In the genomic region with DNA sequence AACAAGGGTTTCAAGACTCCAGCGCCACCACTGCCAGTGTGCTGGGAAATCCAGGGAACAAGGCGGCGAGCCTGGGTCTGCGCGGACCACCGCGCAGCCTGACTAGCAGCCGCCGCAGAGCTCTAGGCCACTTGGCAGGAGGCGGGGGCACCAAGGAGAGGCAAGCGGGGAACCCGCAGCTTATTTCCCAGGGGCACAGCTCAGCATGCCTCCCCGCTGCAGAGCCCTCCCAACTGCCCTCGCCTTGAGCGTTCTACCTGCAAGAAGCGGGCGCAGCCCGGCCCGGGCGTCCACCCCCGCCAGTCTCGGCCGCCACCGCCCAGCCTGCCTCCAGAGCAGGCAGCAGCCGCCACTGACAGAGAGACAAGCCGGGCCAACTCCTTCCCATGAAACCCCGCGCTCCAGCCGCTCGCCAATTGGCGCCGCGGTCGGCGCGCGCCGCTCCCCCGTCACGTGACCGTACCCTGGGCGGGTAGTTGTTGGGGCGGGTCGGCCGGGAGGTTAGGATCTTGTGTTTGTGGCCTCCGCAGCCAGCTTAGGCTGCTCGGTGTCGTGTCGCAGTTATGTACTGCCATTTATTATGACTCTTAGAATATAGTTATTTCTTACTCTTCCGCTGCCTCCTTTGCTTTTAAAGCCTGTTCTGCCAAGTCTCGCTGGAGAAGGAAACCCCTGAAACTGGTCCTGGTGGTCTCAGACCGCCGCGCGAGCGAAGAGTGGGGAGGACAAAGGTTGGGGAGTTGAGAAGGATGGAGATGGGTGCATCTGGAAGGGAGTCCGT, we compare ENCODE assay signal across 1 cellular context.
TF ChIP-seq lines count a peak whose summit lies in the region.

LNPK (minus strand) TSS at position 365 of the 781 bp plus-strand sequence. CDS start 6,683 bp downstream, outside the sequence.

TF ChIP-seq in HepG2, 621 proteins besides CTCF, POLR2A, EP300 and RAD21 (continued from another document and continues in another):
- TF ChIP-seq, protein P1, sequence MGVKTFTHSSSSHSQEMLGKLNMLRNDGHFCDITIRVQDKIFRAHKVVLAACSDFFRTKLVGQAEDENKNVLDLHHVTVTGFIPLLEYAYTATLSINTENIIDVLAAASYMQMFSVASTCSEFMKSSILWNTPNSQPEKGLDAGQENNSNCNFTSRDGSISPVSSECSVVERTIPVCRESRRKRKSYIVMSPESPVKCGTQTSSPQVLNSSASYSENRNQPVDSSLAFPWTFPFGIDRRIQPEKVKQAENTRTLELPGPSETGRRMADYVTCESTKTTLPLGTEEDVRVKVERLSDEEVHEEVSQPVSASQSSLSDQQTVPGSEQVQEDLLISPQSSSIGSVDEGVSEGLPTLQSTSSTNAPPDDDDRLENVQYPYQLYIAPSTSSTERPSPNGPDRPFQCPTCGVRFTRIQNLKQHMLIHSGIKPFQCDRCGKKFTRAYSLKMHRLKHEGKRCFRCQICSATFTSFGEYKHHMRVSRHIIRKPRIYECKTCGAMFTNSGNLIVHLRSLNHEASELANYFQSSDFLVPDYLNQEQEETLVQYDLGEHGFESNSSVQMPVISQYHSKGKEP (CRISPR knock-in tag; IDR thresholded peaks at IDR 0.05) = no peak
- TF ChIP-seq HNRNPUL1 (IDR thresholded peaks at IDR 0.05; ENCODE audit: low read depth, low read length) = peak; percentile 24; the same call in 1 of the 2 replicates
- TF ChIP-seq ERF (CRISPR knock-in tag; IDR thresholded peaks at IDR 0.05) = peak; percentile 74
- TF ChIP-seq, protein P2, sequence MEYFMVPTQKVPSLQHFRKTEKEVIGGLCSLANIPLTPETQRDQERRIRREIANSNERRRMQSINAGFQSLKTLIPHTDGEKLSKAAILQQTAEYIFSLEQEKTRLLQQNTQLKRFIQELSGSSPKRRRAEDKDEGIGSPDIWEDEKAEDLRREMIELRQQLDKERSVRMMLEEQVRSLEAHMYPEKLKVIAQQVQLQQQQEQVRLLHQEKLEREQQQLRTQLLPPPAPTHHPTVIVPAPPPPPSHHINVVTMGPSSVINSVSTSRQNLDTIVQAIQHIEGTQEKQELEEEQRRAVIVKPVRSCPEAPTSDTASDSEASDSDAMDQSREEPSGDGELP (IDR thresholded peaks at IDR 0.05; ENCODE audit: borderline replicate concordance, low read depth) = peak; percentile 62; the same call in 1 of the 2 replicates
- peak; percentile 90 for TF ChIP-seq HNRNPLL (IDR thresholded peaks at IDR 0.05; ENCODE audit: low read depth, low read length, poor library complexity, severe bottlenecking)
- TF ChIP-seq NFKB2 (CRISPR knock-in tag; IDR thresholded peaks at IDR 0.05; ENCODE audit: borderline replicate concordance) = peak; percentile 51; the same call in 1 of the 2 replicates
- 0 out of 2 replicates have a peak, but pooled peaks have one; percentile 21 for TF ChIP-seq MTERF4 (CRISPR knock-in tag; IDR thresholded peaks at IDR 0.05)
- peak; percentile 64; the same call in 1 of the 2 replicates for TF ChIP-seq BORCS8-MEF2B (CRISPR knock-in tag; IDR thresholded peaks at IDR 0.05)
- TF ChIP-seq PPARG (CRISPR knock-in tag; conservative IDR thresholded peaks at IDR 0.05) = peak; percentile 40; the same call in 1 of the 2 replicates
- 0 out of 2 replicates have a peak, but pooled peaks have one; percentile 57 for TF ChIP-seq KLF13 (CRISPR knock-in tag; IDR thresholded peaks at IDR 0.05)
- TF ChIP-seq, protein P3, sequence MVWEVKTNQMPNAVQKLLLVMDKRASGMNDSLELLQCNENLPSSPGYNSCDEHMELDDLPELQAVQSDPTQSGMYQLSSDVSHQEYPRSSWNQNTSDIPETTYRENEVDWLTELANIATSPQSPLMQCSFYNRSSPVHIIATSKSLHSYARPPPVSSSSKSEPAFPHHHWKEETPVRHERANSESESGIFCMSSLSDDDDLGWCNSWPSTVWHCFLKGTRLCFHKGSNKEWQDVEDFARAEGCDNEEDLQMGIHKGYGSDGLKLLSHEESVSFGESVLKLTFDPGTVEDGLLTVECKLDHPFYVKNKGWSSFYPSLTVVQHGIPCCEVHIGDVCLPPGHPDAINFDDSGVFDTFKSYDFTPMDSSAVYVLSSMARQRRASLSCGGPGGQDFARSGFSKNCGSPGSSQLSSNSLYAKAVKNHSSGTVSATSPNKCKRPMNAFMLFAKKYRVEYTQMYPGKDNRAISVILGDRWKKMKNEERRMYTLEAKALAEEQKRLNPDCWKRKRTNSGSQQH (CRISPR knock-in tag; IDR thresholded peaks at IDR 0.05; ENCODE audit: low read depth) = peak; percentile 40
- TF ChIP-seq ZNF34 (CRISPR knock-in tag; IDR thresholded peaks at IDR 0.05; ENCODE audit: borderline replicate concordance) = 0 out of 2 replicates have a peak, but pooled peaks have one; percentile 42
- TF ChIP-seq, protein P4, sequence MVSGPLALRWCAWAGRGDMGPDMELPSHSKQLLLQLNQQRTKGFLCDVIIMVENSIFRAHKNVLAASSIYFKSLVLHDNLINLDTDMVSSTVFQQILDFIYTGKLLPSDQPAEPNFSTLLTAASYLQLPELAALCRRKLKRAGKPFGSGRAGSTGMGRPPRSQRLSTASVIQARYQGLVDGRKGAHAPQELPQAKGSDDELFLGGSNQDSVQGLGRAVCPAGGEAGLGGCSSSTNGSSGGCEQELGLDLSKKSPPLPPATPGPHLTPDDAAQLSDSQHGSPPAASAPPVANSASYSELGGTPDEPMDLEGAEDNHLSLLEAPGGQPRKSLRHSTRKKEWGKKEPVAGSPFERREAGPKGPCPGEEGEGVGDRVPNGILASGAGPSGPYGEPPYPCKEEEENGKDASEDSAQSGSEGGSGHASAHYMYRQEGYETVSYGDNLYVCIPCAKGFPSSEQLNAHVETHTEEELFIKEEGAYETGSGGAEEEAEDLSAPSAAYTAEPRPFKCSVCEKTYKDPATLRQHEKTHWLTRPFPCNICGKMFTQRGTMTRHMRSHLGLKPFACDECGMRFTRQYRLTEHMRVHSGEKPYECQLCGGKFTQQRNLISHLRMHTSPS (CRISPR knock-in tag; IDR thresholded peaks at IDR 0.05; ENCODE audit: low read depth) = peak; percentile 28; the same call in 1 of the 2 replicates
- TF ChIP-seq, protein P5, sequence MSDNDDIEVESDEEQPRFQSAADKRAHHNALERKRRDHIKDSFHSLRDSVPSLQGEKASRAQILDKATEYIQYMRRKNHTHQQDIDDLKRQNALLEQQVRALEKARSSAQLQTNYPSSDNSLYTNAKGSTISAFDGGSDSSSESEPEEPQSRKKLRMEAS (IDR thresholded peaks at IDR 0.05) = peak; percentile 91
- TF ChIP-seq REL (CRISPR knock-in tag; conservative IDR thresholded peaks at IDR 0.05) = peak; percentile 75; the same call in 1 of the 2 replicates
- TF ChIP-seq, protein P6, sequence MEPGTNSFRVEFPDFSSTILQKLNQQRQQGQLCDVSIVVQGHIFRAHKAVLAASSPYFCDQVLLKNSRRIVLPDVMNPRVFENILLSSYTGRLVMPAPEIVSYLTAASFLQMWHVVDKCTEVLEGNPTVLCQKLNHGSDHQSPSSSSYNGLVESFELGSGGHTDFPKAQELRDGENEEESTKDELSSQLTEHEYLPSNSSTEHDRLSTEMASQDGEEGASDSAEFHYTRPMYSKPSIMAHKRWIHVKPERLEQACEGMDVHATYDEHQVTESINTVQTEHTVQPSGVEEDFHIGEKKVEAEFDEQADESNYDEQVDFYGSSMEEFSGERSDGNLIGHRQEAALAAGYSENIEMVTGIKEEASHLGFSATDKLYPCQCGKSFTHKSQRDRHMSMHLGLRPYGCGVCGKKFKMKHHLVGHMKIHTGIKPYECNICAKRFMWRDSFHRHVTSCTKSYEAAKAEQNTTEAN (CRISPR knock-in tag; conservative IDR thresholded peaks at IDR 0.05) = peak; percentile 35; the same call in 1 of the 2 replicates
- TF ChIP-seq, protein P7, sequence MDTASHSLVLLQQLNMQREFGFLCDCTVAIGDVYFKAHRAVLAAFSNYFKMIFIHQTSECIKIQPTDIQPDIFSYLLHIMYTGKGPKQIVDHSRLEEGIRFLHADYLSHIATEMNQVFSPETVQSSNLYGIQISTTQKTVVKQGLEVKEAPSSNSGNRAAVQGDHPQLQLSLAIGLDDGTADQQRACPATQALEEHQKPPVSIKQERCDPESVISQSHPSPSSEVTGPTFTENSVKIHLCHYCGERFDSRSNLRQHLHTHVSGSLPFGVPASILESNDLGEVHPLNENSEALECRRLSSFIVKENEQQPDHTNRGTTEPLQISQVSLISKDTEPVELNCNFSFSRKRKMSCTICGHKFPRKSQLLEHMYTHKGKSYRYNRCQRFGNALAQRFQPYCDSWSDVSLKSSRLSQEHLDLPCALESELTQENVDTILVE (CRISPR knock-in tag; IDR thresholded peaks at IDR 0.05) = no peak; the same call in 1 of the 2 replicates
- TF ChIP-seq ADNP (CRISPR knock-in tag; IDR thresholded peaks at IDR 0.05) = no peak
- TF ChIP-seq TCF12 (IDR thresholded peaks at IDR 0.05) = no peak
- TF ChIP-seq TCF12 (CRISPR knock-in tag; IDR thresholded peaks at IDR 0.05) = peak; percentile 82; the same call in 1 of the 2 replicates
- TF ChIP-seq, protein P8, sequence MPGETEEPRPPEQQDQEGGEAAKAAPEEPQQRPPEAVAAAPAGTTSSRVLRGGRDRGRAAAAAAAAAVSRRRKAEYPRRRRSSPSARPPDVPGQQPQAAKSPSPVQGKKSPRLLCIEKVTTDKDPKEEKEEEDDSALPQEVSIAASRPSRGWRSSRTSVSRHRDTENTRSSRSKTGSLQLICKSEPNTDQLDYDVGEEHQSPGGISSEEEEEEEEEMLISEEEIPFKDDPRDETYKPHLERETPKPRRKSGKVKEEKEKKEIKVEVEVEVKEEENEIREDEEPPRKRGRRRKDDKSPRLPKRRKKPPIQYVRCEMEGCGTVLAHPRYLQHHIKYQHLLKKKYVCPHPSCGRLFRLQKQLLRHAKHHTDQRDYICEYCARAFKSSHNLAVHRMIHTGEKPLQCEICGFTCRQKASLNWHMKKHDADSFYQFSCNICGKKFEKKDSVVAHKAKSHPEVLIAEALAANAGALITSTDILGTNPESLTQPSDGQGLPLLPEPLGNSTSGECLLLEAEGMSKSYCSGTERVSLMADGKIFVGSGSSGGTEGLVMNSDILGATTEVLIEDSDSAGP (CRISPR knock-in tag; IDR thresholded peaks at IDR 0.05; ENCODE audit: borderline replicate concordance) = peak; percentile 87; the same call in 1 of the 2 replicates
- TF ChIP-seq, protein P9, sequence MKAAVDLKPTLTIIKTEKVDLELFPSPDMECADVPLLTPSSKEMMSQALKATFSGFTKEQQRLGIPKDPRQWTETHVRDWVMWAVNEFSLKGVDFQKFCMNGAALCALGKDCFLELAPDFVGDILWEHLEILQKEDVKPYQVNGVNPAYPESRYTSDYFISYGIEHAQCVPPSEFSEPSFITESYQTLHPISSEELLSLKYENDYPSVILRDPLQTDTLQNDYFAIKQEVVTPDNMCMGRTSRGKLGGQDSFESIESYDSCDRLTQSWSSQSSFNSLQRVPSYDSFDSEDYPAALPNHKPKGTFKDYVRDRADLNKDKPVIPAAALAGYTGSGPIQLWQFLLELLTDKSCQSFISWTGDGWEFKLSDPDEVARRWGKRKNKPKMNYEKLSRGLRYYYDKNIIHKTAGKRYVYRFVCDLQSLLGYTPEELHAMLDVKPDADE (CRISPR knock-in tag; IDR thresholded peaks at IDR 0.05) = no peak
- TF ChIP-seq, protein P10, sequence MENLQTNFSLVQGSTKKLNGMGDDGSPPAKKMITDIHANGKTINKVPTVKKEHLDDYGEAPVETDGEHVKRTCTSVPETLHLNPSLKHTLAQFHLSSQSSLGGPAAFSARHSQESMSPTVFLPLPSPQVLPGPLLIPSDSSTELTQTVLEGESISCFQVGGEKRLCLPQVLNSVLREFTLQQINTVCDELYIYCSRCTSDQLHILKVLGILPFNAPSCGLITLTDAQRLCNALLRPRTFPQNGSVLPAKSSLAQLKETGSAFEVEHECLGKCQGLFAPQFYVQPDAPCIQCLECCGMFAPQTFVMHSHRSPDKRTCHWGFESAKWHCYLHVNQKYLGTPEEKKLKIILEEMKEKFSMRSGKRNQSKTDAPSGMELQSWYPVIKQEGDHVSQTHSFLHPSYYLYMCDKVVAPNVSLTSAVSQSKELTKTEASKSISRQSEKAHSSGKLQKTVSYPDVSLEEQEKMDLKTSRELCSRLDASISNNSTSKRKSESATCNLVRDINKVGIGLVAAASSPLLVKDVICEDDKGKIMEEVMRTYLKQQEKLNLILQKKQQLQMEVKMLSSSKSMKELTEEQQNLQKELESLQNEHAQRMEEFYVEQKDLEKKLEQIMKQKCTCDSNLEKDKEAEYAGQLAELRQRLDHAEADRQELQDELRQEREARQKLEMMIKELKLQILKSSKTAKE (CRISPR knock-in tag; IDR thresholded peaks at IDR 0.05; ENCODE audit: borderline replicate concordance) = peak; percentile 17; the same call in 1 of the 2 replicates
- TF ChIP-seq FOXO1 (CRISPR knock-in tag; IDR thresholded peaks at IDR 0.05) = no peak; the same call in 1 of the 2 replicates
- peak; percentile 24; the same call in 1 of the 2 replicates for TF ChIP-seq ZNF709 (CRISPR knock-in tag; IDR thresholded peaks at IDR 0.05)
- no peak; the same call in 1 of the 2 replicates for TF ChIP-seq BCL3 (CRISPR knock-in tag; IDR thresholded peaks at IDR 0.05)
- TF ChIP-seq CAMTA2 (CRISPR knock-in tag; IDR thresholded peaks at IDR 0.05; ENCODE audit: borderline replicate concordance) = 0 out of 2 replicates have a peak, but pooled peaks have one; percentile 79
- peak; percentile 28; the same call in 1 of the 2 replicates for TF ChIP-seq ZNF724P (CRISPR knock-in tag; IDR thresholded peaks at IDR 0.05; ENCODE audit: borderline replicate concordance)
- TF ChIP-seq HDAC2 (CRISPR knock-in tag; IDR thresholded peaks at IDR 0.05) = peak; percentile 60
- TF ChIP-seq, protein P11, sequence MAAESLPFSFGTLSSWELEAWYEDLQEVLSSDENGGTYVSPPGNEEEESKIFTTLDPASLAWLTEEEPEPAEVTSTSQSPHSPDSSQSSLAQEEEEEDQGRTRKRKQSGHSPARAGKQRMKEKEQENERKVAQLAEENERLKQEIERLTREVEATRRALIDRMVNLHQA (CRISPR knock-in tag; IDR thresholded peaks at IDR 0.05) = 0 out of 2 replicates have a peak, but pooled peaks have one; percentile 71
- 0 out of 2 replicates have a peak, but pooled peaks have one; percentile 13 for TF ChIP-seq ZNF354B (CRISPR knock-in tag; IDR thresholded peaks at IDR 0.05)
- TF ChIP-seq KDM5B (CRISPR knock-in tag; IDR thresholded peaks at IDR 0.05; ENCODE audit: borderline replicate concordance) = peak; percentile 96
- TF ChIP-seq MXD1 (CRISPR knock-in tag; IDR thresholded peaks at IDR 0.05) = peak; percentile 67; the same call in 1 of the 2 replicates
- TF ChIP-seq SKI (IDR thresholded peaks at IDR 0.05; ENCODE audit: partially characterized antibody) = peak; percentile 62
- no peak for TF ChIP-seq ZMYM2 (CRISPR knock-in tag; IDR thresholded peaks at IDR 0.05)
